In the genomic region with DNA sequence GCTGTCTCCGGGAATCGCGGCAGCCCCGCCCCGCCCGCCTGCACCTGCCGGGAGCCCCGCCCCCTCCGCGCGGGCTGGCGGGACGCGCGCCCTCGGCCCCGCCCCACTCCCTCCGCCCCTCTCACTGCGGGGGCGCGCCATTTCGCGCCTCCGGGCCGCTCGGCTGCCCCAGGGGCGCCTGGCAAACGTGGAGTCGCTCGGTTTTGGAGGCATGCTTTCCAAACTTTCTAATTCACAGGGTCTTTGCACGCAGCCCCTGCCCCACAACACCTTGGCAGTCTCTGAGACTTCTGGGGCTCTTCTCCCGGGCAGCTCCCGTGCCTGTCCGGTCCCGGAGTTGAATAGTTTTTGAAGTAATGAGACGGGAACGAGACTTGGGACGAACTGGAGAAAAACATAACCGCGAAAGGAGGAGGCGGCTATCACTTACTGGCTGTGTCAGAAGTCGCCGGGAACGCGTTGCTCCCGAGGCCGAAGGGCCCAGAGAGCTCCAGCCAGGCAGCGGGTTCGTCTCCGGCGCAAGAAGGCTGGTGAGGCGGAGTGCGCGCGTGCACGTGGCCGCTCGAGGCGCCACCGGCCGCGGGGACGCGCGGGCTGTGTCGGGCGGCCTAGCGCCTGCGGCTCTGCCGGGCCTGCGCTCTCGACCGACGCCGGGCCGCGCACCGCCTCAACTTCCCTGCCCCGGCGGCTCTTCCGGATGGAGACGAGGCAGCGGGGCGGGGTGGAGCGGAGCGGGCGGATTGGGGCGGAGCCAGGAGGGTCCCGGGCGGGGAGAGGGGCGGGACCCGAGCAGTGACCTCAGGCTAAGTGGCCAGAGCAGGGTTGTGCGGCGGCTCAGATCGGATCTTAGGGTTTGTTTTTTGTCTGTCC, we compare ENCODE assay signal across 8 cellular contexts. TPM values are rescaled to one million over a fixed set of nuclear protein-coding genes. Genes with fewer than 3 reads are reported as not detected.
DNase-seq lines count a peak whose midpoint lies in the region; ATAC-seq, FAIRE-seq and TF ChIP-seq lines count a peak whose summit lies in the region.

A gene (minus strand): TSS at position 699 of the 870 bp plus-strand sequence. CDS start 3,436 bp downstream, outside the sequence.

- H3K79me2 ChIP-seq in H1 (ENCODE audit: control insufficient read depth in 1 of 2, insufficient read depth in 2 of 2, low read length in 2 of 2): peaks cover 0 to 37% of the 10 kb centered on the region in 2 experiments; a peak in 2 of 4 replicates

- H2BK15ac ChIP-seq in H1 (ENCODE audit: low read length) (no peak within 1 kb of the TSS), mesenchymal stem cell (ENCODE audit: low read depth, poor library complexity, severe bottlenecking) (no peak within 1 kb of the TSS)

- H3K79me1 ChIP-seq in H1 (ENCODE audit: low read depth, low read length) (no peaks in the 10 kb centered on the region), mesenchymal stem cell (replicated peaks; ENCODE audit: low read length, poor library complexity, severe bottlenecking) (peaks cover 18% of the 10 kb centered on the region)

- H3K56ac ChIP-seq in H1 (replicated peaks; ENCODE audit: insufficient read length, low read depth, low read length): peak within 1 kb of the TSS; percentile 82

- POLR2A ChIA-PET in H1 (lab: Charles Lee; ENCODE audit: partially characterized antibody): interaction anchor here (0.6 to 2.3 kb wide), 7 partner anchors 7 to 275 kb away, joined by 3 to 15 read pairs (median 4); a partner anchor contains a TSS

- peak within 1 kb of the TSS; percentile 73 to 93 (median 82) for H3K9ac ChIP-seq in H1 (replicated peaks in 1 of 4; ENCODE audit: extremely low read depth in 1 of 4, low read depth in 3 of 4, low read length in 3 of 4)
- peak within 1 kb of the TSS; percentile 95 for H3K9ac ChIP-seq in mesenchymal stem cell (ENCODE audit: low read length)

- DNase-seq in COLO829 (ENCODE audit: low spot score) (peak; percentile 75), HS-27A (ENCODE audit: low read depth) (peak; percentile 64), NOMO-1 treated with DMSO at 0.1 percent for 48 hours (lab: John Stamatoyannopoulos, UW; ENCODE audit: unreplicated experiment) (peak; percentile 92), H1 (ENCODE audit: low read depth in 1 of 2, low spot score in 2 of 2) (peak; percentile 77 to 90), mesenchymal stem cell (peak; percentile 91)
- DNase-seq in activated CD8-positive, alpha-beta memory T cell treated with anti-CD3 and anti-CD28 coated beads for 4 hours (ENCODE audit: low read depth in 2 of 2): peak; percentile 70 to 72
- peak; percentile 84 for DNase-seq in stimulated activated CD8-positive, alpha-beta memory T cell treated with anti-CD3 and anti-CD28 coated beads, Interleukin-12 subunit alpha, Interleukin-12 subunit beta, amount 100 ng/mL, for 4 hours (ENCODE audit: low read depth)

- no peak within 1 kb of the TSS for H3K4ac ChIP-seq in H1 (replicated peaks; ENCODE audit: insufficient read length, low read depth, low read length)
- peak within 1 kb of the TSS in 1 of 2 experiments; percentile 92 for H3K4ac ChIP-seq in mesenchymal stem cell (ENCODE audit: low read depth in 1 of 2, low read length in 2 of 2)

- no peak within 1 kb of the TSS for H2BK12ac ChIP-seq in H1 (ENCODE audit: low read depth, low read length)
- peak within 1 kb of the TSS in 1 of 2 experiments; percentile 18 for H2BK12ac ChIP-seq in mesenchymal stem cell (ENCODE audit: low read length in 2 of 2)

- 1% methylated on average over 57 of the region's 95 CpGs; no CpG with 5 or more reads in 1 of the 2 experiments for WGBS in H1 (ENCODE audit: extremely low coverage in 1 of 2, insufficient coverage in 1 of 2, insufficient read length in 1 of 2, insufficient replicate concordance in 2 of 2, low coverage in 1 of 2, low lambda C conversion rate in 2 of 2, missing lambda C conversion rate in 1 of 2), 2 experiments
- under 1% methylated on average over 80 of the region's 95 CpGs for WGBS in mesenchymal stem cell

- peak; percentile 19 for FAIRE-seq in H1 (lab: Jason Lieb, UNC)

- no peak for TF ChIP-seq EP300 in H1 (IDR thresholded peaks at IDR 0.05; ENCODE audit: borderline replicate concordance in 1 of 2, low read depth in 2 of 2, low read length in 2 of 2)

- H3K9me3 ChIP-seq in H1 (ENCODE audit: insufficient read depth in 2 of 2, low read depth in 1 of 2, low read length in 1 of 2): peaks cover 7 to 9% of the 10 kb centered on the region in 2 experiments
- no peaks in the 10 kb centered on the region for H3K9me3 ChIP-seq in mesenchymal stem cell (ENCODE audit: control insufficient read depth, low read length)

- H4K20me1 ChIP-seq in H1 (replicated peaks in 1 of 2; ENCODE audit: control insufficient read depth in 1 of 2, insufficient read depth in 2 of 2, low read length in 2 of 2): peaks cover 0 to 8% of the 10 kb centered on the region in 2 experiments

- TF ChIP-seq CTCF in H1 (IDR thresholded peaks at IDR 0.05; ENCODE audit: control extremely low read depth in 1 of 3, insufficient read depth in 1 of 3, low read depth in 1 of 3, low read length in 3 of 3): no peak

- H3K18ac ChIP-seq in H1 (ENCODE audit: extremely low read depth, low read length) (peak within 1 kb of the TSS; percentile 95; the same call in 1 of the 2 replicates), mesenchymal stem cell (ENCODE audit: low read depth in 1 of 2, low read length in 2 of 2) (peak within 1 kb of the TSS; percentile 26 to 37)

- peaks cover 0 to 2% (median 0%) of the 10 kb centered on the region in 4 experiments; a peak in 2 of 7 replicates for H3K4me1 ChIP-seq in H1 (replicated peaks in 1 of 4; ENCODE audit: control insufficient read depth in 3 of 4, insufficient read depth in 4 of 4, low read length in 3 of 4)
- no peaks in the 10 kb centered on the region for H3K4me1 ChIP-seq in mesenchymal stem cell (ENCODE audit: control insufficient read depth, insufficient read depth, low read depth, low read length)

- H4K91ac ChIP-seq in H1 (replicated peaks; ENCODE audit: insufficient read length, low read length): peak within 1 kb of the TSS; percentile 80
- peak within 1 kb of the TSS; percentile 78 for H4K91ac ChIP-seq in mesenchymal stem cell (ENCODE audit: low read length)

- peak within 1 kb of the TSS; percentile 59 to 93 for H3K4me2 ChIP-seq in H1 (ENCODE audit: insufficient read depth in 1 of 2, low read depth in 2 of 2, low read length in 2 of 2)
- peak within 1 kb of the TSS; percentile 94 for H3K4me2 ChIP-seq in mesenchymal stem cell (ENCODE audit: low read length, poor library complexity, severe bottlenecking)

- ATAC-seq in GM19468 (IDR thresholded peaks at IDR 0.05; ENCODE audit: extremely low read depth, unreplicated experiment): peak; percentile 95

- H2BK20ac ChIP-seq in H1 (ENCODE audit: low read length): no peak within 1 kb of the TSS

- H3K4me3 ChIP-seq in H1 (ENCODE audit: extremely low read depth in 1 of 4, insufficient read depth in 2 of 4, low read depth in 3 of 4, low read length in 4 of 4) (peak within 1 kb of the TSS; percentile 73 to 100 (median 86)), mesenchymal stem cell (ENCODE audit: insufficient read depth in 1 of 2, low read depth in 1 of 2, low read length in 2 of 2) (peak within 1 kb of the TSS; percentile 79 to 99)

- peak within 1 kb of the TSS; percentile 98 for H4K8ac ChIP-seq in H1 (ENCODE audit: extremely low read depth, insufficient read depth, low read length)
- H4K8ac ChIP-seq in mesenchymal stem cell (ENCODE audit: low read length): peak within 1 kb of the TSS; percentile 5

- H3K27me3 ChIP-seq in H1 (replicated peaks in 1 of 4; ENCODE audit: control insufficient read depth in 3 of 4, extremely low read depth in 1 of 4, insufficient read depth in 3 of 4, low read length in 3 of 4): no peaks in the 10 kb centered on the region
- no peaks in the 10 kb centered on the region for H3K27me3 ChIP-seq in mesenchymal stem cell (ENCODE audit: control insufficient read depth in 1 of 2, insufficient read depth in 1 of 2, low read length in 2 of 2)

- peak within 1 kb of the TSS; percentile 81 for H2BK5ac ChIP-seq in H1 (ENCODE audit: low read depth, low read length)
- H2BK5ac ChIP-seq in mesenchymal stem cell (ENCODE audit: low read depth, low read length, poor library complexity, severe bottlenecking): peak within 1 kb of the TSS; percentile 57

- H2AK5ac ChIP-seq in H1 (ENCODE audit: low read depth, low read length): no peak within 1 kb of the TSS
- H2AK5ac ChIP-seq in mesenchymal stem cell (ENCODE audit: low read length, severe bottlenecking): no peak within 1 kb of the TSS

- CTCF ChIA-PET in H1 (lab: Charles Lee; ENCODE audit: partially characterized antibody): interaction anchor here (1.1 to 1.3 kb wide), 2 partner anchors 11 to 39 kb away, joined by 3 read pairs; no protein-coding TSS in a partner anchor

- H3K23ac ChIP-seq in H1 (ENCODE audit: insufficient read length) (no peak within 1 kb of the TSS), mesenchymal stem cell (ENCODE audit: low read length in 2 of 2) (peak within 1 kb of the TSS in 1 of 2 experiments; percentile 96)

- peaks cover 0 to 11% (median 5%) of the 10 kb centered on the region in 4 experiments; a peak in 4 of 8 replicates for H3K36me3 ChIP-seq in H1 (ENCODE audit: control insufficient read depth in 2 of 4, insufficient read depth in 4 of 4, low read length in 3 of 4)
- H3K36me3 ChIP-seq in mesenchymal stem cell (ENCODE audit: control insufficient read depth in 1 of 2, insufficient read depth in 2 of 2, low read depth in 1 of 2, low read length in 2 of 2): peaks cover 0 to 20% of the 10 kb centered on the region in 2 experiments

- H2AFZ ChIP-seq in H1 (ENCODE audit: low read length): peak within 1 kb of the TSS; percentile 94
- H2AFZ ChIP-seq in mesenchymal stem cell (ENCODE audit: low read depth, low read length): peak within 1 kb of the TSS; percentile 98

- H2BK120ac ChIP-seq in H1 (replicated peaks; ENCODE audit: low read depth, low read length) (no peak within 1 kb of the TSS), mesenchymal stem cell (ENCODE audit: low read depth, low read length) (no peak within 1 kb of the TSS)

- H3K14ac ChIP-seq in H1 (ENCODE audit: insufficient read length): peak within 1 kb of the TSS; percentile 98
- H3K14ac ChIP-seq in mesenchymal stem cell (ENCODE audit: low read length in 2 of 2): peak within 1 kb of the TSS in 1 of 2 experiments; percentile 86

- no peak for TF ChIP-seq RAD21 in H1 (IDR thresholded peaks at IDR 0.05 in 1 of 2, conservative IDR thresholded peaks at IDR 0.05 in 1 of 2; ENCODE audit: low read depth in 2 of 2, low read length in 2 of 2)

- peak; percentile 42 to 75 for TF ChIP-seq POLR2A in H1 (IDR thresholded peaks at IDR 0.05; ENCODE audit: control extremely low read depth in 1 of 2, low read depth in 2 of 2, low read length in 2 of 2)

- H4K5ac ChIP-seq in H1 (ENCODE audit: insufficient read length, low read depth, low read length): peak within 1 kb of the TSS; percentile 97

- peak within 1 kb of the TSS; percentile 82 for H3K27ac ChIP-seq in H1 (ENCODE audit: low read depth, low read length)
- peak within 1 kb of the TSS; percentile 94 for H3K27ac ChIP-seq in mesenchymal stem cell (ENCODE audit: low read length, poor library complexity, severe bottlenecking)

- H3K23me2 ChIP-seq in H1 (ENCODE audit: low read depth, low read length): no peaks in the 10 kb centered on the region; the same call in 1 of the 2 replicates

RNA-seq across cellular contexts. Expression of the gene that starts here (rescaled TPM):
- 11.4 and 13.0 TPM in 2 replicates for total RNA-seq in H1 (2021; fragmentation: NEBNext Ultra II Directional; extraction: Animal tissue kit (Norgen Biotek cat#: 25700))
- polyA plus RNA-seq in H1 (2011; rRNA removed): 3.2 and 3.7 TPM in 2 replicates
- polyA plus RNA-seq in H1 (2011; cell fraction: cytosol; rRNA removed): 6.3 TPM
- polyA plus RNA-seq in H1 (2011; cell fraction: nucleus; rRNA removed): 6.6 TPM
- 9.3 to 15.0 TPM (median 12.0 TPM) in 4 replicates for polyA plus RNA-seq in H1 (2012, experiment 1 of 2)
- polyA plus RNA-seq in H1 (2012, experiment 2 of 2): 0.68 TPM
- 5.9 TPM for polyA plus RNA-seq in H1 (2013, experiment 1 of 2)
- 5.2 TPM for polyA plus RNA-seq in H1 (2013, experiment 2 of 2)
- 11.4 and 19.5 TPM in 2 replicates for polyA minus RNA-seq in H1 (2011; rRNA and poly(A)+ RNA removed)
- polyA minus RNA-seq in H1 (2011; cell fraction: cytosol; rRNA and poly(A)+ RNA removed): 9.8 TPM
- 31.5 TPM for polyA minus RNA-seq in H1 (2011; cell fraction: nucleus; rRNA and poly(A)+ RNA removed)
- 2.9 TPM for polyA plus RNA-seq in mesenchymal stem cell (2013, experiment 1 of 2)
- 3.1 TPM for polyA plus RNA-seq in mesenchymal stem cell (2013, experiment 2 of 2)

Comparison
In these comparisons a context has a peak if more than half of its experiments do, and no peak if none do; other contexts are left out.
1. Peak in every context shown above with its lines: DNase-seq, ATAC-seq, H3K4me3 ChIP-seq and H3K27ac ChIP-seq.